ENCODE assay signal across 9 cellular contexts in genomic region chr11:61007971-61008896, GRCh38. TPM values are rescaled to one million over a fixed set of nuclear protein-coding genes. Genes with fewer than 3 reads are reported as not detected.
A peak's percentile ranks its signal among the peaks of the same experiment; 100 is the strongest.
DNase-seq lines count a peak whose midpoint lies in the region; ATAC-seq and TF ChIP-seq lines count a peak whose summit lies in the region.
"Had no signal": no experiment of that assay in that cellular context is flagged by ENCODE, and none has a peak within 500 bp of the region (broad histone marks: within the 10 kb centered on the region; RNA-seq: fewer than 3 reads in every experiment).

No MANE protein-coding gene starts in this region.

- H3K4me3 ChIP-seq in CD4-positive, alpha-beta memory T cell (ENCODE audit: low read length in 2 of 2) = no peak overlapping the region
- peak overlapping the region in 1 of 2 experiments; percentile 27; a peak in 3 of 4 replicates for H3K4me3 ChIP-seq in Panc1 (ENCODE audit: low read depth in 2 of 2, low read length in 2 of 2)
- peak overlapping the region; percentile 33 to 66 (median 42) for H3K4me3 ChIP-seq in esophagus squamous epithelium

- no peaks in the 10 kb centered on the region for H3K9me3 ChIP-seq in CD4-positive, alpha-beta memory T cell (ENCODE audit: control insufficient read depth in 1 of 2, low read length in 2 of 2)
- H3K9me3 ChIP-seq in Panc1 (ENCODE audit: control insufficient read depth, insufficient read depth, low read depth, low read length) (no peaks in the 10 kb centered on the region), esophagus squamous epithelium (no peaks in the 10 kb centered on the region)

- no peak for TF ChIP-seq POLR2A in esophagus squamous epithelium (IDR thresholded peaks at IDR 0.05)

- peak overlapping the region in 4 of 8 donors; percentile 6 to 43 (median 24) for H3K4me3 Mint-ChIP-seq in CD4-positive, alpha-beta memory T cell
- H3K4me3 Mint-ChIP-seq in osteocyte (ENCODE audit: unreplicated experiment) = peak overlapping the region; percentile 55

- peaks cover 0 to 6% (median 0%) of the 10 kb centered on the region in 8 donors for H3K9me3 Mint-ChIP-seq in CD4-positive, alpha-beta memory T cell
- no peaks in the 10 kb centered on the region for H3K9me3 Mint-ChIP-seq in osteocyte (ENCODE audit: unreplicated experiment)

- no peaks in the 10 kb centered on the region for H3K27me3 ChIP-seq in CD4-positive, alpha-beta memory T cell (ENCODE audit: insufficient read depth, low read length)
- H3K27me3 ChIP-seq in Panc1 (ENCODE audit: control insufficient read depth, insufficient read depth, low read length) (peaks cover 6% of the 10 kb centered on the region), esophagus squamous epithelium (peaks cover 0 to 39% (median 0%) of the 10 kb centered on the region in 4 donors)

- peaks cover 35 to 77% (median 54%) of the 10 kb centered on the region in 4 donors for H3K4me1 Mint-ChIP-seq in CD4-positive, alpha-beta memory T cell
- peaks cover 25% of the 10 kb centered on the region for H3K4me1 Mint-ChIP-seq in osteocyte (ENCODE audit: unreplicated experiment)

- CTCF ChIA-PET in CD4-positive, alpha-beta memory T cell (lab: Charles Lee; ENCODE audit: partially characterized antibody) = interaction anchor here (1.3 kb wide), 1 partner anchor 15 kb away, joined by 3 read pairs; no protein-coding TSS in a partner anchor
- CTCF ChIA-PET in Panc1 (lab: Charles Lee) = no interaction called here

- peak; percentile 15; the same call in 1 of the 2 replicates for ATAC-seq in Panc1
- ATAC-seq in HG03175 (IDR thresholded peaks at IDR 0.05; ENCODE audit: unreplicated experiment) = no peak
- no peak for ATAC-seq in HG03095 (IDR thresholded peaks at IDR 0.05; ENCODE audit: unreplicated experiment)
- ATAC-seq in GM19324 (IDR thresholded peaks at IDR 0.05; ENCODE audit: low FRiP score, unreplicated experiment) = no peak

- peaks cover 48 to 82% of the 10 kb centered on the region in 2 donors for H3K36me3 Mint-ChIP-seq in CD4-positive, alpha-beta memory T cell
- H3K36me3 Mint-ChIP-seq in osteocyte (ENCODE audit: unreplicated experiment) = no peaks in the 10 kb centered on the region

- peak in 1 of 5 donors; percentile 42 for DNase-seq in CD4-positive, alpha-beta memory T cell
- DNase-seq in Panc1 (ENCODE audit: low read depth, low spot score) (no peak), esophagus squamous epithelium (lab: John Stamatoyannopoulos, UW) (no peak), osteocyte (ENCODE audit: extremely low spot score, unreplicated experiment) (no peak), NCI-H1417 (lab: John Stamatoyannopoulos, UW) (no peak)

- in situ Hi-C loops in Panc1 (cut with HindIII; ENCODE audit: low pct_unique_long_range_greater_than_20kb, low sequenced_read_pairs) = no loop called here

- POLR2A ChIA-PET in CD4-positive, alpha-beta memory T cell (lab: Charles Lee; ENCODE audit: partially characterized antibody) = interaction anchor here (1.1 to 5.5 kb wide), 5 partner anchors 12 to 99 kb away, joined by 3 to 74 read pairs (median 5); no protein-coding TSS in a partner anchor
- POLR2A ChIA-PET in Panc1 (lab: Charles Lee) = no interaction called here

- WGBS in esophagus squamous epithelium, 2 donors = 28 to 35% methylated on average over 10 to 23 of the region's 54 CpGs

- no TSS peak for BruUV-seq in Panc1 (replicated peaks; lab: Mats Ljungman, UMichigan)

- intact Hi-C loops in CD4-positive, alpha-beta memory T cell (cut with micrococcal nuclease) = no loop called here
- intact Hi-C loops in Panc1 (cut with micrococcal nuclease; ENCODE audit: unreplicated experiment) = no loop called here
- intact Hi-C loops in esophagus squamous epithelium (cut with DNase I) = no loop called here

- H3K36me3 ChIP-seq in CD4-positive, alpha-beta memory T cell (ENCODE audit: insufficient read depth, low read length) = peaks cover 69% of the 10 kb centered on the region
- H3K36me3 ChIP-seq in Panc1 (ENCODE audit: control insufficient read depth, insufficient read depth, low read length) (no peaks in the 10 kb centered on the region), esophagus squamous epithelium (no peaks in the 10 kb centered on the region)

- H3K27ac ChIP-seq in CD4-positive, alpha-beta memory T cell (ENCODE audit: low read depth, low read length) = no peak overlapping the region
- no peak overlapping the region for H3K27ac ChIP-seq in Panc1 (ENCODE audit: low read length)
- H3K27ac ChIP-seq in esophagus squamous epithelium = no peak overlapping the region

- no peaks in the 10 kb centered on the region for H3K27me3 Mint-ChIP-seq in CD4-positive, alpha-beta memory T cell
- H3K27me3 Mint-ChIP-seq in osteocyte (ENCODE audit: unreplicated experiment) = peaks cover 3% of the 10 kb centered on the region

- peaks cover 65% of the 10 kb centered on the region for H3K4me1 ChIP-seq in CD4-positive, alpha-beta memory T cell (ENCODE audit: insufficient read depth, low read length)
- H3K4me1 ChIP-seq in Panc1 (ENCODE audit: control insufficient read depth, insufficient read depth, low read length) = no peaks in the 10 kb centered on the region; the same call in 1 of the 2 replicates
- H3K4me1 ChIP-seq in esophagus squamous epithelium = peaks cover 11 to 33% (median 15%) of the 10 kb centered on the region in 3 donors

- no peak for TF ChIP-seq CTCF in Panc1 (IDR thresholded peaks at IDR 0.05)
- TF ChIP-seq CTCF in esophagus squamous epithelium (IDR thresholded peaks at IDR 0.05) = no peak
- TF ChIP-seq CTCF in osteocyte (IDR thresholded peaks at IDR 0.05) = no peak

- peak overlapping the region; percentile 52 to 99 (median 81) for H3K27ac Mint-ChIP-seq in CD4-positive, alpha-beta memory T cell
- H3K27ac Mint-ChIP-seq in osteocyte (ENCODE audit: unreplicated experiment) = no peak overlapping the region

RNA-seq across cellular contexts. Expression of gene CD6, which starts 36.8 kb away (rescaled TPM):
- total RNA-seq in CD4-positive, alpha-beta memory T cell = 100 to 1,000 TPM; 414 to 428 TPM
- polyA plus RNA-seq in CD4-positive, alpha-beta memory T cell = 100 to 1,000 TPM; 281 to 298 TPM
- total RNA-seq in Panc1 (2021; ENCODE audit: unreplicated experiment) (1.1 TPM), esophagus squamous epithelium (1 to 10 TPM in 3 of 4 donors, under 1 TPM in 1; 0.79 to 4.4 (median 1.4) TPM), osteocyte (not detected in 2 replicates)
- 0.78 TPM for polyA plus RNA-seq in Panc1 (2012; ENCODE audit: insufficient read length)
- total RNA-seq: HT1080 had no signal

RNA-seq across cellular contexts. Expression of gene SLC15A3, which starts 56.3 kb away (rescaled TPM):
- 1 to 10 TPM; 4.6 to 5.4 TPM for total RNA-seq in CD4-positive, alpha-beta memory T cell
- polyA plus RNA-seq in CD4-positive, alpha-beta memory T cell = under 1 TPM in 1 of 2 donors, not detected in 1; 0.29 TPM
- total RNA-seq in Panc1 (2021; ENCODE audit: unreplicated experiment) (8.7 TPM), esophagus squamous epithelium (10 to 100 TPM in 2 of 4 donors, 1 to 10 TPM in 2; 4.0 to 11.5 (median 7.9) TPM), osteocyte (11.6 and 14.6 TPM in 2 replicates)
- 6.4 TPM for polyA plus RNA-seq in Panc1 (2012; ENCODE audit: insufficient read length)

Comparison
In these comparisons a context has a peak if more than half of its experiments do, and no peak if none do; other contexts are left out.
1. H3K4me3 ChIP-seq: peak in esophagus squamous epithelium (4 of 4); none in CD4-positive, alpha-beta memory T cell (0 of 2).
2. RNA of gene CD6, which starts 36.8 kb away (total RNA-seq): 414 to 428 TPM in CD4-positive, alpha-beta memory T cell; 0.79 to 4.4 TPM in esophagus squamous epithelium, 1.1 TPM in Panc1 (single experiment) and not detected in osteocyte; every median in the first group is over 10 times any median in the second.